20 cellular contexts compared by ENCODE assay signal in the genomic region with DNA sequence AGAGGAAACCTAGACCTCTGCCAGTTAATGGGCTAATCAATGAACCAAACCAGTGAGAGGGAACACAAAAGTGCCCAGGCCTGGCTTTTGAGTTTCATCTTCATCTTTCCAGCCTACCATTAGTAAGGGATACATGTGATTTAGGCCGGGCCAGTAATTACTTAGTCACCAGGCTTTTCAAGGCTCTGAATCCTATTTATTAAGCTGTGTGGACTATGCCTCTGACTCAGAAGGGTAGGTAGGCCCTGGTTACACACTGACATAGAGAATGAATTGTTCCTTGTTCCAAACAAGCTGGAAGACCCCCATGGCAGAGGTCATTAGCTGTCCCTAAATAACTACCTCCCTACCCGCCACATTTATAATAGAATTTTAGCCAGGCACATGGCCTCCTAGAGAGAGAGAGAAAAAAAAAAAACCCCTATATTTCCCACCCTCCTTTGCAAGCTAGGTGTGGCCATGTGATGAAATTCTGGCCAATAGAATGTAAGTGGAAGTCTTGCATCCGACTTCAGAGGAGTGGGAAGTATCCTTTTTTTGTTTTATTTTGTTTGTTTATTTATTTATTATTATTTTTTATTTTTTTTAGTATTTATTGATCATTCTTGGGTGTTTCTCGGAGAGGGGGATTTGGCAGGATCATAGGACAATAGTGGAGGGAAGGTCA.
DNase-seq lines count a peak whose midpoint lies in the region; ATAC-seq and TF ChIP-seq lines count a peak whose summit lies in the region.
"Had no signal": no experiment of that assay in that cellular context is flagged by ENCODE, and none has a peak within 500 bp of the region (broad histone marks: within the 10 kb centered on the region; RNA-seq: fewer than 3 reads in every experiment).

No MANE protein-coding gene starts in this region.

- no peaks in the 10 kb centered on the region for H3K4me1 Mint-ChIP-seq in type B pancreatic cell (ENCODE audit: unreplicated experiment)
- H3K4me1 Mint-ChIP-seq: central memory CD8-positive, alpha-beta T cell had no signal

- no peak overlapping the region for H3K27ac Mint-ChIP-seq in type B pancreatic cell
- H3K27ac Mint-ChIP-seq: progenitor cell of endocrine pancreas; T-helper 1 cell treated with Interleukin-12 subunit alpha and Interleukin-12 subunit beta and Interleukin-4 antibody, amounts not matched to agents 30 μg/mL and 1 μg/mL, for 36 hours had no signal

- peaks cover 8% of the 10 kb centered on the region for H3K9me3 Mint-ChIP-seq in type B pancreatic cell
- H3K9me3 Mint-ChIP-seq: central memory CD8-positive, alpha-beta T cell; T-helper 1 cell treated with Interleukin-12 subunit alpha and Interleukin-12 subunit beta and Interleukin-4 antibody, amounts not matched to agents 30 μg/mL and 1 μg/mL, for 36 hours had no signal

- TF ChIP-seq CTCF in retinal pigment epithelial cell (conservative IDR thresholded peaks at IDR 0.05; ENCODE audit: low read depth, low read length) (no peak), omental fat pad (IDR thresholded peaks at IDR 0.05) (no peak), type B pancreatic cell (conservative IDR thresholded peaks at IDR 0.05) (no peak)

- no peak overlapping the region for H3K4me3 Mint-ChIP-seq in type B pancreatic cell
- H3K4me3 Mint-ChIP-seq: central memory CD8-positive, alpha-beta T cell; T-helper 1 cell treated with Interleukin-12 subunit alpha and Interleukin-12 subunit beta and Interleukin-4 antibody, amounts not matched to agents 30 μg/mL and 1 μg/mL, for 36 hours had no signal

- no peaks in the 10 kb centered on the region for H3K27me3 Mint-ChIP-seq in type B pancreatic cell
- H3K27me3 Mint-ChIP-seq: central memory CD8-positive, alpha-beta T cell had no signal

- DNase-seq in GM03348 (ENCODE audit: low spot score) = peak; percentile 22
- peak; percentile 15 for DNase-seq in NCI-H82 treated with DMSO at 0.1 percent for 48 hours (lab: John Stamatoyannopoulos, UW; ENCODE audit: unreplicated experiment)
- peak; percentile 14 for DNase-seq in epithelial cell of prostate (ENCODE audit: low read depth, low spot score)
- DNase-seq in retinal pigment epithelial cell (ENCODE audit: low read depth) = peak; percentile 38
- no peak for DNase-seq in omental fat pad (ENCODE audit: low spot score)
- DNase-seq in type B pancreatic cell (ENCODE audit: extremely low spot score, unreplicated experiment) = no peak
- DNase-seq: activated effector memory CD4-positive, alpha-beta T cell treated with Interleukin-2 at 50 U/mL for 16 hours; BE2C; Caco-2; DND-41; mucosa of descending colon; NCI-H1694; NCI-H2171 treated with DMSO at 0.1 percent for 48 hours; spleen; stomach had no signal

- no peak for ATAC-seq in GM21447 (IDR thresholded peaks at IDR 0.05; ENCODE audit: unreplicated experiment)
- ATAC-seq in HG03159 (IDR thresholded peaks at IDR 0.05; ENCODE audit: unreplicated experiment) = no peak
- no peak for ATAC-seq in omental fat pad (ENCODE audit: low FRiP score)
- ATAC-seq: mucosa of descending colon had no signal

- H3K27ac ChIP-seq in epithelial cell of prostate = peak overlapping the region; percentile 24
- H3K27ac ChIP-seq: spleen, stomach had no signal

- H3K36me3 Mint-ChIP-seq in type B pancreatic cell = no peaks in the 10 kb centered on the region

- no peak overlapping the region for H3K4me3 ChIP-seq in retinal pigment epithelial cell (ENCODE audit: low read length)
- H3K4me3 ChIP-seq: mucosa of descending colon, spleen, stomach had no signal

Comparison
In these comparisons a context has a peak if more than half of its experiments do, and no peak if none do; other contexts are left out.
1. DNase-seq: peak in GM03348 (single experiment), NCI-H82 treated with DMSO at 0.1 percent for 48 hours (single experiment), epithelial cell of prostate (single experiment) and retinal pigment epithelial cell (single experiment); none in omental fat pad (single experiment) and type B pancreatic cell (single experiment).